Comparison of ENCODE assay signal across 15 cellular contexts in genomic region chr10:112963835-112964234, GRCh38. TPM values are rescaled to one million over a fixed set of nuclear protein-coding genes. Genes with fewer than 3 reads are reported as not detected.
DNase-seq lines count a peak whose midpoint lies in the region; ATAC-seq and TF ChIP-seq lines count a peak whose summit lies in the region.
"Had no signal": no experiment of that assay in that cellular context is flagged by ENCODE, and none has a peak within 500 bp of the region (broad histone marks: within the 10 kb centered on the region; RNA-seq: fewer than 3 reads in every experiment).

No MANE protein-coding gene starts in this region.

- H4K8ac ChIP-seq in neuronal stem cell (ENCODE audit: low read depth, low read length): no peak overlapping the region

- no peak overlapping the region for H2BK120ac ChIP-seq in neuronal stem cell (ENCODE audit: low read depth, low read length)

- H2AFZ ChIP-seq in HCT116 (ENCODE audit: low read depth, low read length, poor library complexity, severe bottlenecking) (no peak overlapping the region), fibroblast of lung (ENCODE audit: low read length) (no peak overlapping the region), neuronal stem cell (ENCODE audit: low read length) (no peak overlapping the region)

- H3K18ac ChIP-seq in neuronal stem cell (ENCODE audit: low read length): no peak overlapping the region

- 0 out of 2 replicates have a peak, but pooled peaks have one; percentile 3 for TF ChIP-seq RAD21 in HCT116 (IDR thresholded peaks at IDR 0.05; ENCODE audit: low read depth)

- H3K9me2 ChIP-seq in HCT116 (ENCODE audit: insufficient read depth): no peaks in the 10 kb centered on the region

- WGBS in sigmoid colon, 2 donors: 85 to 87% methylated on average over 5 of the region's 5 CpGs
- WGBS in neuronal stem cell (ENCODE audit: extremely low coverage in 2 of 2, insufficient read length in 2 of 2, insufficient replicate concordance in 1 of 2), 2 donors: no CpG with 5 or more reads among the region's 5 CpGs

- peaks cover 1% of the 10 kb centered on the region for H3K79me1 ChIP-seq in neuronal stem cell (ENCODE audit: low read depth, low read length)

- intact Hi-C loops in HCT116 (cut with micrococcal nuclease): no loop called here
- intact Hi-C loops in sigmoid colon (cut with DNase I): no loop called here

- no peak overlapping the region for H4K91ac ChIP-seq in neuronal stem cell (ENCODE audit: low read depth, low read length, poor library complexity)

- DNase-seq in HCT116 (ENCODE audit: low read depth, low spot score): no peak
- peak; percentile 51 for DNase-seq in RPMI7951 (ENCODE audit: low read depth)
- DNase-seq in fibroblast of lung (ENCODE audit: low read depth in 2 of 2): peak; percentile 40 to 63
- DNase-seq in sigmoid colon: peak; percentile 54
- DNase-seq in neuronal stem cell (ENCODE audit: low spot score): no peak
- DNase-seq in activated effector memory CD4-positive, alpha-beta T cell treated with Interleukin-2 at 50 U/mL for 16 hours: no peak
- DNase-seq: activated CD8-positive, alpha-beta T cell treated with anti-CD3 and anti-CD28 coated beads for 36 hours; activated naive CD4-positive, alpha-beta T cell treated with Interleukin-2 at 50 U/mL for 16 hours; NCI-H1092 treated with DMSO at 0.1 percent for 48 hours; NCI-H774; stimulated activated CD4-positive, alpha-beta T cell treated with anti-CD3 and anti-CD28 coated beads, Interleukin-12 subunit alpha, Interleukin-12 subunit beta, amount 100 ng/mL, for 4 hours; thyroid gland had no signal

- H3K27ac ChIP-seq in HCT116 (ENCODE audit: low read depth, low read length): peak overlapping the region; percentile 41
- peak overlapping the region; percentile 25 for H3K27ac ChIP-seq in fibroblast of lung (ENCODE audit: insufficient read depth, low read length)
- peak overlapping the region in 2 of 4 donors; percentile 11 to 73 for H3K27ac ChIP-seq in sigmoid colon
- H3K27ac ChIP-seq in neuronal stem cell (replicated peaks; ENCODE audit: low read length): no peak overlapping the region
- H3K27ac ChIP-seq: thyroid gland had no signal

- H3K4me2 ChIP-seq in HCT116 (ENCODE audit: low read length) (peak overlapping the region; percentile 54), fibroblast of lung (ENCODE audit: extremely low read depth, insufficient read depth, low read length) (peak overlapping the region; percentile 67), neuronal stem cell (ENCODE audit: insufficient read depth, low read length, poor library complexity, severe bottlenecking) (no peak overlapping the region)

- H2AK5ac ChIP-seq in neuronal stem cell (ENCODE audit: low read depth, low read length): no peak overlapping the region

- H3K4ac ChIP-seq in neuronal stem cell (ENCODE audit: low read length): no peak overlapping the region

- POLR2A ChIA-PET in HCT116 (lab: Charles Lee): no interaction called here

- H3K9me3 ChIP-seq in HCT116 (ENCODE audit: control insufficient read depth in 1 of 2, insufficient read depth in 1 of 2, low read depth in 1 of 2, low read length in 2 of 2) (no peaks in the 10 kb centered on the region), fibroblast of lung (ENCODE audit: control insufficient read depth, insufficient read depth, low read depth, low read length) (no peaks in the 10 kb centered on the region), sigmoid colon (no peaks in the 10 kb centered on the region), neuronal stem cell (replicated peaks in 1 of 2; ENCODE audit: control insufficient read depth in 2 of 2, insufficient read depth in 1 of 2, low read depth in 1 of 2, low read length in 2 of 2) (no peaks in the 10 kb centered on the region)
- H3K9me3 ChIP-seq: esophagus muscularis mucosa, thyroid gland had no signal

- TF ChIP-seq POLR2A in HCT116 (IDR thresholded peaks at IDR 0.05; ENCODE audit: borderline replicate concordance, extremely low read depth, insufficient read depth, insufficient read length) (no peak), sigmoid colon (IDR thresholded peaks at IDR 0.05) (no peak)

- peaks cover 26% of the 10 kb centered on the region for H4K20me1 ChIP-seq in HCT116 (ENCODE audit: insufficient read depth)
- H4K20me1 ChIP-seq in fibroblast of lung (ENCODE audit: control insufficient read depth, extremely low read depth, insufficient read depth, low read length): no peaks in the 10 kb centered on the region

- no peak overlapping the region for H3K23ac ChIP-seq in neuronal stem cell (ENCODE audit: low read depth, low read length, poor library complexity)

- no peak overlapping the region for H2BK12ac ChIP-seq in neuronal stem cell (ENCODE audit: low read length)

- peak overlapping the region in 1 of 2 experiments; percentile 2; a peak in 1 of 4 replicates for H3K4me3 ChIP-seq in HCT116 (replicated peaks in 1 of 2; ENCODE audit: low read depth in 1 of 2, low read length in 2 of 2)
- H3K4me3 ChIP-seq in fibroblast of lung (replicated peaks in 1 of 4; ENCODE audit: control extremely low read depth in 1 of 4, insufficient read depth in 1 of 4, low read depth in 3 of 4, low read length in 4 of 4): no peak overlapping the region
- H3K4me3 ChIP-seq in sigmoid colon: no peak overlapping the region
- H3K4me3 ChIP-seq in neuronal stem cell (ENCODE audit: low read length in 2 of 2): no peak overlapping the region
- H3K4me3 ChIP-seq: esophagus muscularis mucosa, thyroid gland had no signal

- TF ChIP-seq CTCF in HCT116 (IDR thresholded peaks at IDR 0.05 in 2 of 3, conservative IDR thresholded peaks at IDR 0.05 in 1 of 3; ENCODE audit: borderline replicate concordance in 1 of 3, insufficient read depth in 1 of 3, low read depth in 2 of 3, low read length in 2 of 3): no peak
- TF ChIP-seq CTCF in fibroblast of lung (conservative IDR thresholded peaks at IDR 0.05 in 1 of 2, IDR thresholded peaks at IDR 0.05 in 1 of 2; ENCODE audit: low read depth in 1 of 2, low read length in 2 of 2): no peak
- no peak for TF ChIP-seq CTCF in sigmoid colon (IDR thresholded peaks at IDR 0.05)

- CTCF ChIA-PET in HCT116 (lab: Charles Lee): no interaction called here

- RAD21 ChIA-PET in HCT116 (lab: Charles Lee; ENCODE audit: low non-redundant PET in 1 of 2, low total read pairs in 2 of 2, uncharacterized antibody in 2 of 2, unreplicated experiment in 2 of 2): no interaction called here

- H3K27me3 ChIP-seq in HCT116 (ENCODE audit: insufficient read depth, low read length) (no peaks in the 10 kb centered on the region), fibroblast of lung (ENCODE audit: control insufficient read depth, insufficient read depth, low read length) (no peaks in the 10 kb centered on the region), sigmoid colon (no peaks in the 10 kb centered on the region), neuronal stem cell (ENCODE audit: control insufficient read depth in 3 of 3, insufficient read depth in 3 of 3, low read depth in 1 of 3, low read length in 3 of 3) (no peaks in the 10 kb centered on the region)
- H3K27me3 ChIP-seq: esophagus muscularis mucosa, thyroid gland had no signal

- H3K4me1 ChIP-seq in HCT116 (ENCODE audit: control insufficient read depth in 1 of 2, insufficient read depth in 2 of 2, low read length in 2 of 2): peaks cover 74 to 82% of the 10 kb centered on the region in 2 experiments
- H3K4me1 ChIP-seq in fibroblast of lung (ENCODE audit: control insufficient read depth, extremely low read depth, insufficient read depth, low read length): peaks cover 23% of the 10 kb centered on the region
- peaks cover 0 to 66% (median 56%) of the 10 kb centered on the region in 4 donors for H3K4me1 ChIP-seq in sigmoid colon
- peaks cover 25 to 27% of the 10 kb centered on the region in 2 donors for H3K4me1 ChIP-seq in neuronal stem cell (ENCODE audit: control insufficient read depth in 2 of 2, insufficient read depth in 1 of 2, low read depth in 1 of 2, low read length in 2 of 2)

- H3K79me2 ChIP-seq in HCT116 (ENCODE audit: insufficient read depth, low read length) (peaks cover 100% of the 10 kb centered on the region), fibroblast of lung (ENCODE audit: control insufficient read depth, insufficient read depth, low read length) (peaks cover 42% of the 10 kb centered on the region)

- H2BK15ac ChIP-seq in neuronal stem cell (ENCODE audit: low read length): no peak overlapping the region

- ATAC-seq in HCT116: peak; percentile 48
- no peak for ATAC-seq in activated CD4-positive, CD25-positive, alpha-beta regulatory T cell treated with anti-CD3 and anti-CD28 coated beads, Interleukin-2, amount 50 U/mL, for 24 hours
- ATAC-seq: activated CD8-positive, alpha-beta T cell treated with anti-CD3 and anti-CD28 coated beads for 36 hours; natural killer cell treated with Interleukin-12 subunit alpha and Interleukin-12 subunit beta and Interleukin-15 and Interleukin-18, amount 100 ng/mL, for 72 hours had no signal

- no peak overlapping the region for H2BK5ac ChIP-seq in neuronal stem cell (ENCODE audit: low read length)

- TF ChIP-seq EP300 in sigmoid colon (IDR thresholded peaks at IDR 0.05): no peak

- BruUV-seq in HCT116 (replicated peaks; lab: Mats Ljungman, UMichigan): no TSS peak

- peaks cover 38 to 74% of the 10 kb centered on the region in 2 experiments for H3K36me3 ChIP-seq in HCT116 (ENCODE audit: control insufficient read depth in 1 of 2, insufficient read depth in 2 of 2, low read length in 2 of 2)
- peaks cover 2% of the 10 kb centered on the region for H3K36me3 ChIP-seq in fibroblast of lung (ENCODE audit: control insufficient read depth, insufficient read depth, low read length)
- H3K36me3 ChIP-seq in sigmoid colon: no peaks in the 10 kb centered on the region
- peaks cover 0 to 75% of the 10 kb centered on the region in 2 donors for H3K36me3 ChIP-seq in neuronal stem cell (replicated peaks in 1 of 2; ENCODE audit: control insufficient read depth in 2 of 2, insufficient read depth in 2 of 2, low read length in 2 of 2)
- H3K36me3 ChIP-seq: thyroid gland had no signal

- H3K9ac ChIP-seq in HCT116 (ENCODE audit: low read length): peak overlapping the region; percentile 6; the same call in 1 of the 2 replicates
- H3K9ac ChIP-seq in fibroblast of lung (ENCODE audit: insufficient read depth, low read length): no peak overlapping the region
- H3K9ac ChIP-seq in neuronal stem cell (ENCODE audit: low read depth, low read length, poor library complexity): no peak overlapping the region

- H3K14ac ChIP-seq in neuronal stem cell (ENCODE audit: low read length): no peak overlapping the region

TF ChIP-seq in HCT116, 20 proteins besides CTCF, POLR2A, EP300 and RAD21 (continues in another document):
- TF ChIP-seq POLR2AphosphoS5 (IDR thresholded peaks at IDR 0.05; ENCODE audit: low read depth, low read length) (peak; percentile 57), ZFX (IDR thresholded peaks at IDR 0.05) (no peak), SRF (IDR thresholded peaks at IDR 0.05; ENCODE audit: low read depth) (no peak)

RNA-seq across cellular contexts. Expression of gene TCF7L2, which starts 13.8 kb away (rescaled TPM):
- 164 TPM for total RNA-seq in HCT116 (2021; ENCODE audit: unreplicated experiment)
- polyA plus RNA-seq in HCT116 (2012): 120 and 126 TPM in 2 replicates
- 0.96 and 2.1 TPM in 2 replicates for total RNA-seq in RPMI7951 (2014; rRNA removed; shearing (Covaris generic))
- 4.1 and 5.0 TPM in 2 replicates for total RNA-seq in fibroblast of lung
- polyA plus RNA-seq in fibroblast of lung: 3.4 and 4.7 TPM in 2 replicates
- 12.4 and 15.6 TPM in 2 replicates for polyA plus RNA-seq in fibroblast of lung (2012)
- 14.9 and 19.3 TPM in 2 replicates for polyA minus RNA-seq in fibroblast of lung (ENCODE audit: low replicate concordance)
- total RNA-seq in sigmoid colon: 10 to 100 TPM; 15.3 to 40.4 (median 23.3) TPM
- 10 to 100 TPM; 30.0 to 32.0 (median 31.7) TPM for polyA plus RNA-seq in sigmoid colon
- polyA plus RNA-seq in neuronal stem cell (2013, experiment 1 of 2): 67.4 TPM
- 70.5 TPM for polyA plus RNA-seq in neuronal stem cell (2013, experiment 2 of 2)

Comparison
In these comparisons a context has a peak if more than half of its experiments do, and no peak if none do; other contexts are left out.
1. DNase-seq: peak in RPMI7951 (single experiment), fibroblast of lung (2 of 2) and sigmoid colon (single experiment); none in HCT116 (single experiment), neuronal stem cell (single experiment) and activated effector memory CD4-positive, alpha-beta T cell treated with Interleukin-2 at 50 U/mL for 16 hours (single experiment).